10 cellular contexts compared by ENCODE assay signal in the genomic region with DNA sequence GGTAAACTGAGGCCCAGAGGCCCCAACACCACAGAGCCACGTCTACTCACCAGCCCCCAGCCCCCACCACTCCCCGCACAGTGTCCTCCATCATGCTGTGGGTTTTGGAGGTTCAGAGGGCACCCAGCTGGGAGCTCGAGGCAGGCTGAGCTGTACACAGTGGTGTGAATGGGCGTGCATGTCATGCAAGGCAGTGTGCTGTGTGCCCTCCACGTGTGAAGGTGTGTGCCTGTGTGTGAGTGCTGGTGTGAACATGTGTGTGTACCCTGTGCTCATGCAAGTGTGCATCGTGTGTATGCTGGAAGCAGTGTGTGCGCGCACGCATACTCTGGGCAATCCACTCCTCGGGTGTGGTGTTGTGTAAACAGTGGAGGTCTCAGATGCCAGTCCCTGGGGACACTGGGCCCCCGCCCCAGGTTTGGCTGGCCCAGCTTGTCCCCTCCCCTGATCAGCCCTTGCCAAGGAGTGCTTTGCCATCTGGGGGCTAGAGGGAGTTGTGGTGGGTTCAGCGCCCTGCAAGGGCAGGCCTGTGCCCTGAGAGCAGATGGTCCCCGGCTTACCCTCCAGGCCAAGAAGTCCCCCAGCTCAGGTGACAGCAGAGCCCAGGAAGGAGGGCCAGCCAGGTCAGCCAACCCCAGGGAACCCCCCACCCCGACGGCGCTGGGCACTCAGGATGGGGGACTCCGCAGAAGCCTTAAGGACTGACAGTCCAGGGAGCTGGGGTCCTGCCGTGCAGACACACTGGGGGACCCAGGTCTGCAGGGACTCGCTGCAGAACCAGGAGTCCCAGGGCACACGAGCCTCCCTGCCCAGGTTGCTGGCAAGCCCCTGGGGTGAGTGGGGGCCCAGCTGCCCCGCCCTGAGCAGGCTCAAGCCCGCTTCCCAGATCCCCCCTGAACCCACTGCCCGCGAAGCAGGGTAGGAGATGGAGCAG. TPM values are rescaled to one million over a fixed set of nuclear protein-coding genes. Genes with fewer than 3 reads are reported as not detected.
DNase-seq lines count a peak whose midpoint lies in the region; ATAC-seq and TF ChIP-seq lines count a peak whose summit lies in the region.
"Had no signal": no experiment of that assay in that cellular context is flagged by ENCODE, and none has a peak within 500 bp of the region (broad histone marks: within the 10 kb centered on the region; RNA-seq: fewer than 3 reads in every experiment).

No MANE protein-coding gene starts in this region.

- WGBS in esophagus muscularis mucosa = 87% methylated on average over 6 of the region's 24 CpGs
- WGBS in smooth muscle cell (ENCODE audit: low lambda C conversion rate) = 86% methylated on average over 24 of the region's 24 CpGs

- H3K27ac ChIP-seq in esophagus muscularis mucosa (replicated peaks in 1 of 4) = peak overlapping the region; percentile 59 to 88 (median 80)
- H3K27ac ChIP-seq in smooth muscle cell (ENCODE audit: low read depth) = peak overlapping the region; percentile 83

- no peaks in the 10 kb centered on the region for H3K36me3 Mint-ChIP-seq in T-helper 1 cell treated with Interleukin-12 subunit alpha and Interleukin-12 subunit beta and Interleukin-4 antibody, amounts not matched to agents 30 μg/mL and 1 μg/mL, for 36 hours (ENCODE audit: low read depth)

- H3K9me3 ChIP-seq in esophagus muscularis mucosa = no peaks in the 10 kb centered on the region
- no peaks in the 10 kb centered on the region for H3K9me3 ChIP-seq in smooth muscle cell (replicated peaks; ENCODE audit: low read depth)
- H3K9me3 ChIP-seq: left lung had no signal

- H3K79me2 ChIP-seq in smooth muscle cell (ENCODE audit: low read depth) = no peaks in the 10 kb centered on the region

- H3K9ac ChIP-seq in smooth muscle cell (ENCODE audit: low read depth) = no peak overlapping the region

- TF ChIP-seq POLR2A in esophagus muscularis mucosa (IDR thresholded peaks at IDR 0.05; ENCODE audit: low read depth) = no peak

- no peak for ATAC-seq in GM19467 (IDR thresholded peaks at IDR 0.05; ENCODE audit: unreplicated experiment)

- peak overlapping the region; percentile 53 for H3K4me3 Mint-ChIP-seq in T-helper 1 cell treated with Interleukin-12 subunit alpha and Interleukin-12 subunit beta and Interleukin-4 antibody, amounts not matched to agents 30 μg/mL and 1 μg/mL, for 36 hours

- DNase-seq in T-helper 1 cell (no peak), NCI-H524 (lab: John Stamatoyannopoulos, UW) (peak; percentile 37 to 81), esophagus muscularis mucosa (ENCODE audit: extremely low spot score) (no peak), smooth muscle cell (lab: John Stamatoyannopoulos, UW; ENCODE audit: unreplicated experiment) (no peak), SHP77 (lab: John Stamatoyannopoulos, UW) (no peak), activated gamma-delta T cell (lab: John Stamatoyannopoulos, UW) (no peak)

- H3K4me3 ChIP-seq in esophagus muscularis mucosa (no peak overlapping the region), smooth muscle cell (no peak overlapping the region)

- peaks cover 66% of the 10 kb centered on the region for H4K20me1 ChIP-seq in smooth muscle cell (ENCODE audit: low read depth)

- intact Hi-C loops in esophagus muscularis mucosa (cut with DNase I) = no loop called here

- H3K36me3 ChIP-seq in esophagus muscularis mucosa (no peaks in the 10 kb centered on the region), smooth muscle cell (ENCODE audit: low read depth) (no peaks in the 10 kb centered on the region)
- H3K36me3 ChIP-seq: left lung had no signal

- no peak for TF ChIP-seq CTCF in esophagus muscularis mucosa (IDR thresholded peaks at IDR 0.05)
- no peak for TF ChIP-seq CTCF in smooth muscle cell (IDR thresholded peaks at IDR 0.05; ENCODE audit: borderline replicate concordance, insufficient read depth, poor library complexity, severe bottlenecking)

- H3K9me3 Mint-ChIP-seq in T-helper 1 cell treated with Interleukin-12 subunit alpha and Interleukin-12 subunit beta and Interleukin-4 antibody, amounts not matched to agents 30 μg/mL and 1 μg/mL, for 36 hours = no peaks in the 10 kb centered on the region

- H3K4me2 ChIP-seq in smooth muscle cell = peak overlapping the region; percentile 89

- TF ChIP-seq EP300 in esophagus muscularis mucosa (IDR thresholded peaks at IDR 0.05) = no peak

- H3K27me3 ChIP-seq in esophagus muscularis mucosa = peaks cover 0 to 6% (median 0%) of the 10 kb centered on the region in 4 donors
- no peaks in the 10 kb centered on the region for H3K27me3 ChIP-seq in smooth muscle cell (ENCODE audit: low read depth)

- H3K4me1 ChIP-seq in esophagus muscularis mucosa = peaks cover 56 to 79% (median 72%) of the 10 kb centered on the region in 4 donors
- peaks cover 18% of the 10 kb centered on the region for H3K4me1 ChIP-seq in smooth muscle cell (ENCODE audit: low read depth)

- H3K27ac Mint-ChIP-seq in T-helper 1 cell treated with Interleukin-12 subunit alpha and Interleukin-12 subunit beta and Interleukin-4 antibody, amounts not matched to agents 30 μg/mL and 1 μg/mL, for 36 hours = no peak overlapping the region

- no peak overlapping the region for H2AFZ ChIP-seq in smooth muscle cell (ENCODE audit: low read depth)

- peaks cover 23% of the 10 kb centered on the region for H3K27me3 Mint-ChIP-seq in T-helper 1 cell treated with Interleukin-12 subunit alpha and Interleukin-12 subunit beta and Interleukin-4 antibody, amounts not matched to agents 30 μg/mL and 1 μg/mL, for 36 hours (ENCODE audit: low read depth)

- H3K4me1 Mint-ChIP-seq in T-helper 1 cell treated with Interleukin-12 subunit alpha and Interleukin-12 subunit beta and Interleukin-4 antibody, amounts not matched to agents 30 μg/mL and 1 μg/mL, for 36 hours (ENCODE audit: low read depth) = peaks cover 10% of the 10 kb centered on the region

- peaks cover 28% of the 10 kb centered on the region for H3F3A ChIP-seq in smooth muscle cell (ENCODE audit: low read depth)

RNA-seq across cellular contexts. Expression of a gene that starts 23.8 kb away (rescaled TPM):
- total RNA-seq in esophagus muscularis mucosa (1 to 10 TPM; 1.2 to 8.0 (median 2.1) TPM), smooth muscle cell (0.18 TPM in 1 of 2 replicates, not detected in the other)
- 0.62 and 1.6 TPM in 2 replicates for polyA plus RNA-seq in smooth muscle cell
- total RNA-seq: A673 had no signal

Comparison
In these comparisons a context has a peak if more than half of its experiments do, and no peak if none do; other contexts are left out.
1. DNase-seq: peak in NCI-H524 (2 of 2); none in T-helper 1 cell (0 of 5), esophagus muscularis mucosa (single experiment), smooth muscle cell (single experiment), SHP77 (0 of 2) and activated gamma-delta T cell (single experiment).